8 cellular contexts compared by ENCODE assay signal in genomic region chr2:85551698-85552678, GRCh38. TPM values are rescaled to one million over a fixed set of nuclear protein-coding genes. Genes with fewer than 3 reads are reported as not detected.
DNase-seq lines count a peak whose midpoint lies in the region; ATAC-seq, FAIRE-seq and TF ChIP-seq lines count a peak whose summit lies in the region.

No MANE protein-coding gene starts in this region.

- H3K9me1 ChIP-seq in keratinocyte (ENCODE audit: control insufficient read depth, extremely low read depth, insufficient read depth, low read length), result no peaks in the 10 kb centered on the region

- peak; percentile 53 for ATAC-seq in HG02973 (IDR thresholded peaks at IDR 0.05; ENCODE audit: unreplicated experiment)
- no peak for ATAC-seq in GM21515 (IDR thresholded peaks at IDR 0.05; ENCODE audit: unreplicated experiment)

- H3K4me3 ChIP-seq in GM12864 (ENCODE audit: low read depth, low read length), result no peak overlapping the region
- no peak overlapping the region for H3K4me3 ChIP-seq in WI38 (ENCODE audit: low read depth, low read length)
- H3K4me3 ChIP-seq in breast epithelium, result no peak overlapping the region
- H3K4me3 ChIP-seq in keratinocyte (ENCODE audit: control insufficient read depth in 2 of 3, extremely low read depth in 1 of 3, insufficient read depth in 2 of 3, low read depth in 1 of 3, low read length in 3 of 3), result no peak overlapping the region

- FAIRE-seq in keratinocyte (lab: Jason Lieb, UNC), result peak; percentile 68

- H3K9me3 ChIP-seq in breast epithelium (no peaks in the 10 kb centered on the region), keratinocyte (ENCODE audit: control insufficient read depth, low read depth, low read length) (no peaks in the 10 kb centered on the region)

- intact Hi-C loops in breast epithelium (cut with DNase I; ENCODE audit: low total_unique reads), result loop anchor here (5.0 kb wide), 1 partner anchor 120 kb away; no protein-coding TSS in a partner anchor

- H4K20me1 ChIP-seq in keratinocyte (ENCODE audit: control insufficient read depth, extremely low read depth, insufficient read depth, low read length), result peaks cover under 1% of the 10 kb centered on the region

- no peak for TF ChIP-seq POLR2A in breast epithelium (IDR thresholded peaks at IDR 0.05)

- H3K36me3 ChIP-seq in breast epithelium, result no peaks in the 10 kb centered on the region
- H3K36me3 ChIP-seq in keratinocyte (ENCODE audit: control insufficient read depth in 2 of 2, extremely low read depth in 1 of 2, insufficient read depth in 2 of 2, low read length in 2 of 2), result peaks cover 28 to 39% of the 10 kb centered on the region in 2 experiments

- no peak overlapping the region for H3K9ac ChIP-seq in keratinocyte (ENCODE audit: control insufficient read depth, extremely low read depth, insufficient read depth, low read length)

- H3K4me2 ChIP-seq in keratinocyte (ENCODE audit: control insufficient read depth, extremely low read depth, insufficient read depth, low read depth, low read length), result no peak overlapping the region

- DNase-seq in GM12864 (ENCODE audit: low read depth) (no peak), NCI-H2227 (lab: John Stamatoyannopoulos, UW; ENCODE audit: unreplicated experiment) (peak; percentile 81), breast epithelium (ENCODE audit: low spot score in 2 of 2) (peak; percentile 84), keratinocyte (ENCODE audit: low read depth, low spot score) (no peak)
- peak; percentile 75 to 86 for DNase-seq in stimulated activated CD4-positive, alpha-beta T cell treated with anti-CD3 and anti-CD28 coated beads, Interleukin-1b, Interleukin-23, amount 100 ng/mL, for 4 hours (ENCODE audit: low read depth in 2 of 2)

- H2AFZ ChIP-seq in keratinocyte (ENCODE audit: control insufficient read depth, low read length), result no peak overlapping the region

- H3K4me1 ChIP-seq in breast epithelium (no peaks in the 10 kb centered on the region), keratinocyte (ENCODE audit: control insufficient read depth, extremely low read depth, insufficient read depth, low read length) (peaks cover under 1% of the 10 kb centered on the region)

- TF ChIP-seq CTCF in GM12864 (IDR thresholded peaks at IDR 0.05; ENCODE audit: low read depth, low read length, missing control alignments) (peak; percentile 89), WI38 (IDR thresholded peaks at IDR 0.05; ENCODE audit: low read depth, low read length) (peak; percentile 87), breast epithelium (IDR thresholded peaks at IDR 0.05) (peak; percentile 85 to 94 (median 94)), keratinocyte (optimal IDR thresholded peaks at IDR 0.05 in 1 of 3, IDR thresholded peaks at IDR 0.05 in 1 of 3, conservative IDR thresholded peaks at IDR 0.05 in 1 of 3; ENCODE audit: extremely low read depth in 1 of 3, insufficient read depth in 2 of 3, low read length in 3 of 3) (peak; percentile 81 to 96 (median 93))

- no peaks in the 10 kb centered on the region for H3K79me2 ChIP-seq in keratinocyte (ENCODE audit: control insufficient read depth, insufficient read depth, low read length)

- H3K27ac ChIP-seq in breast epithelium (peak overlapping the region; percentile 21 to 75), keratinocyte (ENCODE audit: control insufficient read depth, insufficient read depth, low read length) (no peak overlapping the region)

- dilution Hi-C loops in keratinocyte (cut with MboI; ENCODE audit: extremely low pct_ligation_motif_present, low sequenced_read_pairs), result no loop called here

- H3K27me3 ChIP-seq in breast epithelium, result no peaks in the 10 kb centered on the region
- H3K27me3 ChIP-seq in keratinocyte (ENCODE audit: control insufficient read depth, extremely low read depth, insufficient read depth, low read length), result no peaks in the 10 kb centered on the region

RNA-seq across cellular contexts. Expression of gene GGCX, which starts 9.3 kb away (rescaled TPM):
- 10 to 100 TPM; 26.7 to 35.1 (median 31.8) TPM for total RNA-seq in breast epithelium
- polyA plus RNA-seq in keratinocyte, result 34.3 to 39.1 TPM (median 35.6 TPM) in 3 replicates
- polyA plus RNA-seq in keratinocyte (2011; ENCODE audit: low read depth), result 4.1 TPM
- polyA plus RNA-seq in keratinocyte (2011; cell fraction: cytosol; rRNA removed), result 19.5 and 21.6 TPM in 2 replicates
- 58.3 and 60.4 TPM in 2 replicates for polyA plus RNA-seq in keratinocyte (2011; cell fraction: nucleus; rRNA removed)
- polyA plus RNA-seq in keratinocyte (2012; ENCODE audit: low replicate concordance), result 15.0 and 31.9 TPM in 2 replicates
- 63.9 to 70.2 TPM (median 64.7 TPM) in 3 replicates for polyA minus RNA-seq in keratinocyte
- 19.8 TPM for polyA minus RNA-seq in keratinocyte (2011; cell fraction: cytosol; rRNA and poly(A)+ RNA removed)
- polyA minus RNA-seq in keratinocyte (2011; cell fraction: nucleus; rRNA and poly(A)+ RNA removed), result 54.3 and 79.6 TPM in 2 replicates

RNA-seq across cellular contexts. Expression of gene MAT2A, which starts 13.0 kb away (rescaled TPM):
- 100 to 1,000 TPM; 180 to 263 (median 236) TPM for total RNA-seq in breast epithelium
- 304 to 353 TPM (median 304 TPM) in 3 replicates for polyA plus RNA-seq in keratinocyte
- 57.4 TPM for polyA plus RNA-seq in keratinocyte (2011; ENCODE audit: low read depth)
- polyA plus RNA-seq in keratinocyte (2011; cell fraction: cytosol; rRNA removed), result 94.8 and 181 TPM in 2 replicates
- polyA plus RNA-seq in keratinocyte (2011; cell fraction: nucleus; rRNA removed), result 658 and 880 TPM in 2 replicates
- polyA plus RNA-seq in keratinocyte (2012; ENCODE audit: low replicate concordance), result 173 and 177 TPM in 2 replicates
- polyA minus RNA-seq in keratinocyte, result 103 to 407 TPM (median 336 TPM) in 3 replicates
- 279 TPM for polyA minus RNA-seq in keratinocyte (2011; cell fraction: cytosol; rRNA and poly(A)+ RNA removed)
- polyA minus RNA-seq in keratinocyte (2011; cell fraction: nucleus; rRNA and poly(A)+ RNA removed), result 276 and 293 TPM in 2 replicates

RNA-seq across cellular contexts. Expression of gene VAMP8, which starts 25.4 kb away (rescaled TPM):
- total RNA-seq in breast epithelium, result 100 to 1,000 TPM in 1 of 3 donors, 10 to 100 TPM in 2; 23.2 to 127 (median 55.7) TPM
- polyA plus RNA-seq in keratinocyte, result 291 to 385 TPM (median 323 TPM) in 3 replicates
- 115 TPM for polyA plus RNA-seq in keratinocyte (2011; ENCODE audit: low read depth)
- 423 and 525 TPM in 2 replicates for polyA plus RNA-seq in keratinocyte (2011; cell fraction: cytosol; rRNA removed)
- polyA plus RNA-seq in keratinocyte (2011; cell fraction: nucleus; rRNA removed), result 184 and 200 TPM in 2 replicates
- polyA plus RNA-seq in keratinocyte (2012; ENCODE audit: low replicate concordance), result 220 and 230 TPM in 2 replicates
- polyA minus RNA-seq in keratinocyte, result 45.8 to 108 TPM (median 86.7 TPM) in 3 replicates
- 50.3 TPM for polyA minus RNA-seq in keratinocyte (2011; cell fraction: cytosol; rRNA and poly(A)+ RNA removed)
- 17.8 and 33.5 TPM in 2 replicates for polyA minus RNA-seq in keratinocyte (2011; cell fraction: nucleus; rRNA and poly(A)+ RNA removed)

RNA-seq across cellular contexts. Expression of gene VAMP5, which starts 32.2 kb away (rescaled TPM):
- 10 to 100 TPM; 33.8 to 92.0 (median 50.8) TPM for total RNA-seq in breast epithelium
- polyA plus RNA-seq in keratinocyte, result 9.3 to 24.1 TPM (median 11.0 TPM) in 3 replicates
- 4.6 TPM for polyA plus RNA-seq in keratinocyte (2011; ENCODE audit: low read depth)
- 14.2 and 17.5 TPM in 2 replicates for polyA plus RNA-seq in keratinocyte (2011; cell fraction: cytosol; rRNA removed)
- 18.0 and 24.5 TPM in 2 replicates for polyA plus RNA-seq in keratinocyte (2011; cell fraction: nucleus; rRNA removed)
- 9.8 and 27.8 TPM in 2 replicates for polyA plus RNA-seq in keratinocyte (2012; ENCODE audit: low replicate concordance)
- 4.3 to 18.1 TPM (median 5.4 TPM) in 3 replicates for polyA minus RNA-seq in keratinocyte
- polyA minus RNA-seq in keratinocyte (2011; cell fraction: cytosol; rRNA and poly(A)+ RNA removed), result 7.5 TPM
- polyA minus RNA-seq in keratinocyte (2011; cell fraction: nucleus; rRNA and poly(A)+ RNA removed), result 2.3 TPM in 1 of 2 replicates, not detected in the other

RNA-seq across cellular contexts. Expression of gene RNF181, which starts 43.6 kb away (rescaled TPM):
- 100 to 1,000 TPM; 131 to 243 (median 161) TPM for total RNA-seq in breast epithelium
- 174 to 336 TPM (median 264 TPM) in 3 replicates for polyA plus RNA-seq in keratinocyte
- 142 TPM for polyA plus RNA-seq in keratinocyte (2011; ENCODE audit: low read depth)
- polyA plus RNA-seq in keratinocyte (2011; cell fraction: cytosol; rRNA removed), result 254 and 258 TPM in 2 replicates
- 174 and 184 TPM in 2 replicates for polyA plus RNA-seq in keratinocyte (2011; cell fraction: nucleus; rRNA removed)
- polyA plus RNA-seq in keratinocyte (2012; ENCODE audit: low replicate concordance), result 183 and 184 TPM in 2 replicates
- polyA minus RNA-seq in keratinocyte, result 91.5 to 161 TPM (median 143 TPM) in 3 replicates
- 59.3 TPM for polyA minus RNA-seq in keratinocyte (2011; cell fraction: cytosol; rRNA and poly(A)+ RNA removed)
- polyA minus RNA-seq in keratinocyte (2011; cell fraction: nucleus; rRNA and poly(A)+ RNA removed), result 36.0 and 45.8 TPM in 2 replicates

Comparison
In these comparisons a context has a peak if more than half of its experiments do, and no peak if none do; other contexts are left out.
1. DNase-seq: peak in NCI-H2227 (single experiment), breast epithelium (2 of 2) and stimulated activated CD4-positive, alpha-beta T cell treated with anti-CD3 and anti-CD28 coated beads, Interleukin-1b, Interleukin-23, amount 100 ng/mL, for 4 hours (2 of 2); none in GM12864 (single experiment) and keratinocyte (single experiment).
2. Peak in every context shown above with its lines, with median percentiles within 50 percentile points of each other: CTCF ChIP-seq.